In genomic region chr15:85571780-85572179, GRCh38 we compare ENCODE assay signal across 1 cellular context.
TF ChIP-seq lines count a peak whose summit lies in the region.

No MANE protein-coding gene starts in this region.

TF ChIP-seq in WTC11, 78 proteins besides CTCF, POLR2A, EP300 and RAD21 (continued from another document):
- TF ChIP-seq ZNF425 (CRISPR knock-in tag; conservative IDR thresholded peaks at IDR 0.05) (no peak), ZMAT4 (CRISPR knock-in tag; IDR thresholded peaks at IDR 0.05) (no peak), ATF6 (CRISPR knock-in tag; IDR thresholded peaks at IDR 0.05) (no peak), ZNF138 (CRISPR knock-in tag; conservative IDR thresholded peaks at IDR 0.05) (no peak), TCF7 (CRISPR knock-in tag; IDR thresholded peaks at IDR 0.05; ENCODE audit: low read depth) (no peak)
